13 cellular contexts compared by ENCODE assay signal in the genomic region with DNA sequence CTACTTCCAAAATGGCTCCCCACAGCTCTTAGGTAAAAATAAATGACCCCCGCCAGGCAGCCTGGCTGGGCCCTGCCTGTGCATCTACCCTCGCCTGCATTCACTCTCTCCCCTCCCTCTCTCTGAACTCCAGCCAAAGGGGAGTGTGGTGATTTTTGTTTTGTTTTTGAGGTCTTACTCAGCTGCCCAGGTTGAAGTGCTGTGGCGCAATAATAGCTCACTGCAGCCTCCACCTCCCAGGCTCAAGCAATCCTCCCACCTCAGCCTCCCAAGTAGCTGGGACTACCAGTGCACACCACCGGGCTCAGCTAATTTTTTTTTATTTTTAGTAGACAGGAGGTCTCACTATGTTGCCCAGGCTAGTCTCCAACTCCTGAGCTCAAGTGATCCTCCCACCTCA. TPM values are rescaled to one million over a fixed set of nuclear protein-coding genes. Genes with fewer than 3 reads are reported as not detected.
A peak's percentile ranks its signal among the peaks of the same experiment; 100 is the strongest.
DNase-seq lines count a peak whose midpoint lies in the region; ATAC-seq and TF ChIP-seq lines count a peak whose summit lies in the region.
"Had no signal": no experiment of that assay in that cellular context is flagged by ENCODE, and none has a peak within 500 bp of the region (broad histone marks: within the 10 kb centered on the region; RNA-seq: fewer than 3 reads in every experiment).

No MANE protein-coding gene starts in this region.

- no peak for TF ChIP-seq RAD21 in IMR-90 (IDR thresholded peaks at IDR 0.05; ENCODE audit: low read length)

- no peak overlapping the region for H3K4me3 Mint-ChIP-seq in activated CD8-positive, alpha-beta memory T cell treated with anti-CD3 and anti-CD28 coated beads, Interleukin-2, amount 10 ng/mL, durations not matched to agents 7 days and 5 days
- H3K4me3 Mint-ChIP-seq in activated T-helper 1 cell treated with anti-CD3 and anti-CD28 coated beads, Interleukin-12 subunit alpha, Interleukin-12 subunit beta, Interleukin-2, Interleukin-4 antibody, amounts not matched to agents 30 ng/mL and 10 ng/mL and 1 ng/mL, durations not matched to agents 14 hours and 24 hours and 36 hours = peak overlapping the region; percentile 63
- peak overlapping the region; percentile 91 for H3K4me3 Mint-ChIP-seq in natural killer cell treated with Interleukin-12 subunit alpha and Interleukin-12 subunit beta and Interleukin-15 and Interleukin-18, amount 100 ng/mL, for 72 hours

- H4K5ac ChIP-seq in IMR-90 (ENCODE audit: low read depth, low read length) = no peak overlapping the region

- peaks cover 7% of the 10 kb centered on the region; the same call in 1 of the 2 replicates for H3K4me1 ChIP-seq in IMR-90 (ENCODE audit: control insufficient read depth, insufficient read depth, low read length)
- H3K4me1 ChIP-seq: adrenal gland had no signal

- H3K27ac ChIP-seq in IMR-90 (ENCODE audit: insufficient read depth, low read length) (no peak overlapping the region), substantia nigra (ENCODE audit: low read depth, low read length, poor library complexity, severe bottlenecking) (no peak overlapping the region)
- H3K27ac ChIP-seq: vagina had no signal

- no peaks in the 10 kb centered on the region for H3K9me3 ChIP-seq in IMR-90 (ENCODE audit: control insufficient read depth, insufficient read depth, low read length)
- H3K9me3 ChIP-seq: adrenal gland, vagina had no signal

- H3K9ac ChIP-seq in IMR-90 (ENCODE audit: low read depth, low read length) = no peak overlapping the region

- no peak overlapping the region for H3K4me3 ChIP-seq in IMR-90 (ENCODE audit: insufficient read depth, low read depth, low read length)
- H3K4me3 ChIP-seq: adrenal gland had no signal

- no peak for TF ChIP-seq CTCF in IMR-90 (conservative IDR thresholded peaks at IDR 0.05; ENCODE audit: low read depth, low read length)
- no peak for TF ChIP-seq CTCF in GM10266 (IDR thresholded peaks at IDR 0.05; ENCODE audit: control insufficient read depth, insufficient read depth, low read depth, missing control alignments)

- no peaks in the 10 kb centered on the region for H3K27me3 Mint-ChIP-seq in activated CD8-positive, alpha-beta memory T cell treated with anti-CD3 and anti-CD28 coated beads, Interleukin-2, amount 10 ng/mL, durations not matched to agents 7 days and 5 days
- no peaks in the 10 kb centered on the region for H3K27me3 Mint-ChIP-seq in activated T-helper 1 cell treated with anti-CD3 and anti-CD28 coated beads, Interleukin-12 subunit alpha, Interleukin-12 subunit beta, Interleukin-2, Interleukin-4 antibody, amounts not matched to agents 30 ng/mL and 10 ng/mL and 1 ng/mL, durations not matched to agents 14 hours and 24 hours and 36 hours (ENCODE audit: insufficient read depth)
- H3K27me3 Mint-ChIP-seq in natural killer cell treated with Interleukin-12 subunit alpha and Interleukin-12 subunit beta and Interleukin-15 and Interleukin-18, amount 100 ng/mL, for 72 hours = no peaks in the 10 kb centered on the region

- H3K9me3 Mint-ChIP-seq in activated CD8-positive, alpha-beta memory T cell treated with anti-CD3 and anti-CD28 coated beads, Interleukin-2, amount 10 ng/mL, durations not matched to agents 7 days and 5 days (ENCODE audit: low read depth) = no peaks in the 10 kb centered on the region
- H3K9me3 Mint-ChIP-seq in activated T-helper 1 cell treated with anti-CD3 and anti-CD28 coated beads, Interleukin-12 subunit alpha, Interleukin-12 subunit beta, Interleukin-2, Interleukin-4 antibody, amounts not matched to agents 30 ng/mL and 10 ng/mL and 1 ng/mL, durations not matched to agents 14 hours and 24 hours and 36 hours = no peaks in the 10 kb centered on the region
- no peaks in the 10 kb centered on the region for H3K9me3 Mint-ChIP-seq in natural killer cell treated with Interleukin-12 subunit alpha and Interleukin-12 subunit beta and Interleukin-15 and Interleukin-18, amount 100 ng/mL, for 72 hours

- intact Hi-C loops in IMR-90 (cut with micrococcal nuclease) = no loop called here
- intact Hi-C loops in activated T-helper 1 cell treated with anti-CD3 and anti-CD28 coated beads, Interleukin-12 subunit alpha, Interleukin-12 subunit beta, Interleukin-2, Interleukin-4 antibody, amounts not matched to agents 30 ng/mL and 10 ng/mL and 1 ng/mL, durations not matched to agents 14 hours and 24 hours and 36 hours (cut with micrococcal nuclease) = loop anchor here (5.0 kb wide), 2 partner anchors 139 to 464 kb away; no protein-coding TSS in a partner anchor

- peak overlapping the region; percentile 95 for H3K27ac Mint-ChIP-seq in activated CD8-positive, alpha-beta memory T cell treated with anti-CD3 and anti-CD28 coated beads, Interleukin-2, amount 10 ng/mL, durations not matched to agents 7 days and 5 days
- H3K27ac Mint-ChIP-seq in activated T-helper 1 cell treated with anti-CD3 and anti-CD28 coated beads, Interleukin-12 subunit alpha, Interleukin-12 subunit beta, Interleukin-2, Interleukin-4 antibody, amounts not matched to agents 30 ng/mL and 10 ng/mL and 1 ng/mL, durations not matched to agents 14 hours and 24 hours and 36 hours = peak overlapping the region; percentile 96
- H3K27ac Mint-ChIP-seq in natural killer cell treated with Interleukin-12 subunit alpha and Interleukin-12 subunit beta and Interleukin-15 and Interleukin-18, amount 100 ng/mL, for 72 hours = peak overlapping the region; percentile 92 to 97

- no peak overlapping the region for H3K56ac ChIP-seq in IMR-90 (ENCODE audit: extremely low read depth, insufficient read depth, low read length)

- H2BK15ac ChIP-seq in IMR-90 (ENCODE audit: low read depth, low read length) = no peak overlapping the region

- dilution Hi-C loops in IMR-90 (cut with HindIII; ENCODE audit: low sequenced_read_pairs, unreplicated experiment) = no loop called here

- H3K4me1 Mint-ChIP-seq in activated CD8-positive, alpha-beta memory T cell treated with anti-CD3 and anti-CD28 coated beads, Interleukin-2, amount 10 ng/mL, durations not matched to agents 7 days and 5 days = peaks cover 81% of the 10 kb centered on the region
- peaks cover 89% of the 10 kb centered on the region for H3K4me1 Mint-ChIP-seq in activated T-helper 1 cell treated with anti-CD3 and anti-CD28 coated beads, Interleukin-12 subunit alpha, Interleukin-12 subunit beta, Interleukin-2, Interleukin-4 antibody, amounts not matched to agents 30 ng/mL and 10 ng/mL and 1 ng/mL, durations not matched to agents 14 hours and 24 hours and 36 hours (ENCODE audit: low read depth)
- peaks cover 81 to 86% of the 10 kb centered on the region in 2 donors for H3K4me1 Mint-ChIP-seq in natural killer cell treated with Interleukin-12 subunit alpha and Interleukin-12 subunit beta and Interleukin-15 and Interleukin-18, amount 100 ng/mL, for 72 hours (ENCODE audit: low read depth in 2 of 2)

- H2BK20ac ChIP-seq in IMR-90 (ENCODE audit: low read depth, low read length) = no peak overlapping the region

- BruUV-seq in IMR-90 (replicated peaks; lab: Mats Ljungman, UMichigan) = no TSS peak

- H3K9me1 ChIP-seq in IMR-90 (ENCODE audit: insufficient read depth, low read length) = peaks cover 16% of the 10 kb centered on the region

- no peak overlapping the region for H4K8ac ChIP-seq in IMR-90 (ENCODE audit: low read depth in 2 of 2, low read length in 2 of 2)

- H2AFZ ChIP-seq in IMR-90 (replicated peaks; ENCODE audit: low read length, poor library complexity) = no peak overlapping the region

- H4K20me1 ChIP-seq in IMR-90 (ENCODE audit: insufficient read depth, low read length) = no peaks in the 10 kb centered on the region

- no peak overlapping the region for H3K23ac ChIP-seq in IMR-90 (ENCODE audit: low read depth, low read length)

- H3K36me3 Mint-ChIP-seq in activated CD8-positive, alpha-beta memory T cell treated with anti-CD3 and anti-CD28 coated beads, Interleukin-2, amount 10 ng/mL, durations not matched to agents 7 days and 5 days = peaks cover 37% of the 10 kb centered on the region
- peaks cover 44% of the 10 kb centered on the region for H3K36me3 Mint-ChIP-seq in activated T-helper 1 cell treated with anti-CD3 and anti-CD28 coated beads, Interleukin-12 subunit alpha, Interleukin-12 subunit beta, Interleukin-2, Interleukin-4 antibody, amounts not matched to agents 30 ng/mL and 10 ng/mL and 1 ng/mL, durations not matched to agents 14 hours and 24 hours and 36 hours (ENCODE audit: low read depth)
- H3K36me3 Mint-ChIP-seq in natural killer cell treated with Interleukin-12 subunit alpha and Interleukin-12 subunit beta and Interleukin-15 and Interleukin-18, amount 100 ng/mL, for 72 hours = peaks cover 9% of the 10 kb centered on the region

- H3K18ac ChIP-seq in IMR-90 (ENCODE audit: low read depth, low read length) = no peak overlapping the region

- no peak overlapping the region for H2AK5ac ChIP-seq in IMR-90 (ENCODE audit: low read depth, low read length)

- no peak overlapping the region for H2AK9ac ChIP-seq in IMR-90 (replicated peaks; ENCODE audit: low read depth, low read length, poor library complexity)

- peaks cover 0 to 19% of the 10 kb centered on the region in 2 experiments; a peak in 2 of 4 replicates for H3K79me1 ChIP-seq in IMR-90 (ENCODE audit: low read depth in 1 of 2, low read length in 2 of 2)

- WGBS in IMR-90 (ENCODE audit: extremely low coverage in 2 of 2, insufficient read length in 1 of 2), 2 experiments = no CpG with 5 or more reads among the region's 4 CpGs

- H3K27me3 ChIP-seq in IMR-90 (ENCODE audit: control insufficient read depth, insufficient read depth, low read length) = no peaks in the 10 kb centered on the region
- H3K27me3 ChIP-seq: adrenal gland, vagina had no signal

- no peak overlapping the region for H3K4ac ChIP-seq in IMR-90 (ENCODE audit: low read depth, low read length)

- H3K14ac ChIP-seq in IMR-90 (replicated peaks; ENCODE audit: low read depth, low read length) = no peak overlapping the region

- no peak overlapping the region for H2BK5ac ChIP-seq in IMR-90 (ENCODE audit: low read depth, low read length, poor library complexity, severe bottlenecking)

- no peaks in the 10 kb centered on the region for H3K36me3 ChIP-seq in IMR-90 (ENCODE audit: control insufficient read depth, insufficient read depth, low read length)
- H3K36me3 ChIP-seq: adrenal gland, vagina had no signal

- H2BK120ac ChIP-seq in IMR-90 (ENCODE audit: low read depth, low read length) = no peak overlapping the region

- DNase-seq in activated CD8-positive, alpha-beta memory T cell treated with anti-CD3 and anti-CD28 coated beads, Interleukin-2, amount 10 ng/mL, durations not matched to agents 7 days and 5 days = no peak
- no peak for DNase-seq in activated CD8-positive, alpha-beta memory T cell treated with anti-CD3 and anti-CD28 coated beads, Interleukin-2, amount 50 U/mL, for 4 hours
- DNase-seq in IMR-90 (no peak), GM10266 (ENCODE audit: extremely low spot score) (no peak), substantia nigra (lab: John Stamatoyannopoulos, UW) (no peak), glomerular visceral epithelial cell (ENCODE audit: extremely low spot score) (no peak)
- no peak for DNase-seq in activated T-helper 1 cell treated with anti-CD3 and anti-CD28 coated beads, Interleukin-12 subunit alpha, Interleukin-12 subunit beta, Interleukin-2, Interleukin-4 antibody, amounts not matched to agents 30 ng/mL and 10 ng/mL and 1 ng/mL, durations not matched to agents 14 hours and 24 hours and 36 hours (ENCODE audit: low spot score)
- DNase-seq in natural killer cell treated with Interleukin-12 subunit alpha and Interleukin-12 subunit beta and Interleukin-15 and Interleukin-18, amount 100 ng/mL, for 72 hours (ENCODE audit: low spot score) = no peak
- DNase-seq: adrenal gland; left colon; NK-92 treated with Interleukin-12 subunit alpha and Interleukin-12 subunit beta, amount 100 ng/mL, for 24 hours; Right ventricle myocardium superior had no signal

- H3K4me2 ChIP-seq in IMR-90 (ENCODE audit: low read depth, low read length) = no peak overlapping the region

- no peak for ATAC-seq in activated CD8-positive, alpha-beta memory T cell treated with anti-CD3 and anti-CD28 coated beads, Interleukin-2, amount 10 ng/mL, durations not matched to agents 7 days and 5 days
- no peak for ATAC-seq in IMR-90 (ENCODE audit: low read depth)
- no peak for ATAC-seq in natural killer cell treated with Interleukin-12 subunit alpha and Interleukin-12 subunit beta and Interleukin-15 and Interleukin-18, amount 100 ng/mL, for 72 hours
- ATAC-seq: left colon had no signal

- POLR2A ChIA-PET in IMR-90 (lab: Charles Lee; ENCODE audit: unreplicated experiment) = no interaction called here

- CTCF ChIA-PET in activated CD8-positive, alpha-beta memory T cell treated with anti-CD3 and anti-CD28 coated beads, Interleukin-2, amount 10 ng/mL, durations not matched to agents 7 days and 5 days (lab: Charles Lee) = interaction anchor here (0.8 to 4.7 kb wide), 8 partner anchors 10 to 141 kb away, joined by 3 to 24 read pairs (median 4); partner anchors contain the start of gene NFATC2
- CTCF ChIA-PET in IMR-90 (lab: Yijun Ruan, JAX) = no interaction called here

- no peak overlapping the region for H4K91ac ChIP-seq in IMR-90 (ENCODE audit: insufficient read depth, low read depth, low read length)

- no peak for TF ChIP-seq POLR2A in IMR-90 (IDR thresholded peaks at IDR 0.05; ENCODE audit: low read depth, low read length)

- in situ Hi-C loops in IMR-90 (cut with MboI; ENCODE audit: low sequenced_read_pairs) = no loop called here

RNA-seq across cellular contexts. Expression of gene NFATC2, which starts 15.8 kb away (rescaled TPM):
- 10 to 100 TPM; 39.9 to 59.0 TPM for total RNA-seq in activated CD8-positive, alpha-beta memory T cell treated with anti-CD3 and anti-CD28 coated beads, Interleukin-2, amount 10 ng/mL, durations not matched to agents 7 days and 5 days
- 0.18 and 0.28 TPM in 2 replicates for total RNA-seq in IMR-90 (2012; rRNA removed)
- 0.38 and 0.44 TPM in 2 replicates for polyA plus RNA-seq in IMR-90 (2012; rRNA removed)
- polyA plus RNA-seq in IMR-90 (2012; cell fraction: cytosol; rRNA removed) = 0.16 and 0.22 TPM in 2 replicates
- 0.70 and 0.74 TPM in 2 replicates for polyA plus RNA-seq in IMR-90 (2012; cell fraction: nucleus; rRNA removed; ENCODE audit: low replicate concordance)
- 84.0 and 86.4 TPM in 2 replicates for total RNA-seq in activated T-helper 1 cell treated with anti-CD3 and anti-CD28 coated beads, Interleukin-12 subunit alpha, Interleukin-12 subunit beta, Interleukin-2, Interleukin-4 antibody, amounts not matched to agents 30 ng/mL and 10 ng/mL and 1 ng/mL, durations not matched to agents 14 hours and 24 hours and 36 hours
- 10 to 100 TPM; 83.3 to 97.1 TPM for total RNA-seq in natural killer cell treated with Interleukin-12 subunit alpha and Interleukin-12 subunit beta and Interleukin-15 and Interleukin-18, amount 100 ng/mL, for 72 hours

Comparison
In these comparisons a context has a peak if more than half of its experiments do, and no peak if none do; other contexts are left out.
1. RNA of gene NFATC2, which starts 15.8 kb away (total RNA-seq): 83.3 to 97.1 TPM in natural killer cell treated with Interleukin-12 subunit alpha and Interleukin-12 subunit beta and Interleukin-15 and Interleukin-18, amount 100 ng/mL, for 72 hours, 84.0 to 86.4 TPM in activated T-helper 1 cell treated with anti-CD3 and anti-CD28 coated beads, Interleukin-12 subunit alpha, Interleukin-12 subunit beta, Interleukin-2, Interleukin-4 antibody, amounts not matched to agents 30 ng/mL and 10 ng/mL and 1 ng/mL, durations not matched to agents 14 hours and 24 hours and 36 hours and 39.9 to 59.0 TPM in activated CD8-positive, alpha-beta memory T cell treated with anti-CD3 and anti-CD28 coated beads, Interleukin-2, amount 10 ng/mL, durations not matched to agents 7 days and 5 days; 0.18 to 0.28 TPM in IMR-90; every median in the first group is over 10 times any median in the second.
2. Peak in every context shown above with its lines, with median percentiles within 50 percentile points of each other: H3K27ac Mint-ChIP-seq.